ENCODE assay signal across 8 cellular contexts in genomic region chr7:36723951-36724664, GRCh38.
DNase-seq lines count a peak whose midpoint lies in the region; ATAC-seq and TF ChIP-seq lines count a peak whose summit lies in the region.

Gene AOAH, minus strand, starts transcription at chr7:36724494. Its CDS starts 346 bp downstream, at chr7:36724148.

- peak; percentile 93 for ATAC-seq in GM19328 (IDR thresholded peaks at IDR 0.05; ENCODE audit: unreplicated experiment)
- ATAC-seq in HG03378 (IDR thresholded peaks at IDR 0.05; ENCODE audit: unreplicated experiment), result peak; percentile 92

- peak; percentile 81 for DNase-seq in activated CD4-positive, alpha-beta T cell treated with anti-CD3 and anti-CD28 coated beads for 48 hours
- DNase-seq in epithelial cell of esophagus (ENCODE audit: low read depth) (peak; percentile 7), superior temporal gyrus (ENCODE audit: extremely low spot score) (no peak), cerebellar cortex (ENCODE audit: low spot score) (no peak), DMS114 treated with DMSO at 0.1 percent for 48 hours (lab: John Stamatoyannopoulos, UW; ENCODE audit: unreplicated experiment) (no peak)
- DNase-seq in stimulated activated CD4-positive, alpha-beta T cell treated with anti-CD3 and anti-CD28 coated beads, Interleukin-1b, Interleukin-23, amount 100 ng/mL, for 24 hours (ENCODE audit: low read depth in 4 of 4, low spot score in 1 of 4), result peak; percentile 19 to 50 (median 34)

- TF ChIP-seq CTCF in epithelial cell of esophagus (IDR thresholded peaks at IDR 0.05; ENCODE audit: insufficient read depth, low read depth, low read length, missing control alignments), result no peak

- H3K4me3 ChIP-seq in epithelial cell of esophagus (ENCODE audit: low read length), result no peak within 1 kb of the TSS

Comparison
In these comparisons a context has a peak if more than half of its experiments do, and no peak if none do; other contexts are left out.
1. DNase-seq: peak in activated CD4-positive, alpha-beta T cell treated with anti-CD3 and anti-CD28 coated beads for 48 hours (single experiment), epithelial cell of esophagus (single experiment) and stimulated activated CD4-positive, alpha-beta T cell treated with anti-CD3 and anti-CD28 coated beads, Interleukin-1b, Interleukin-23, amount 100 ng/mL, for 24 hours (4 of 4); none in superior temporal gyrus (single experiment), cerebellar cortex (single experiment) and DMS114 treated with DMSO at 0.1 percent for 48 hours (single experiment).